Comparison of ENCODE assay signal across 10 cellular contexts in genomic region chr9:33143241-33143642, GRCh38. TPM values are rescaled to one million over a fixed set of nuclear protein-coding genes. Genes with fewer than 3 reads are reported as not detected.
A peak's percentile ranks its signal among the peaks of the same experiment; 100 is the strongest.
DNase-seq lines count a peak whose midpoint lies in the region; ATAC-seq, FAIRE-seq and TF ChIP-seq lines count a peak whose summit lies in the region.
"Had no signal": no experiment of that assay in that cellular context is flagged by ENCODE, and none has a peak within 500 bp of the region (broad histone marks: within the 10 kb centered on the region; RNA-seq: fewer than 3 reads in every experiment).

No MANE protein-coding gene starts in this region.

- peaks cover 9 to 21% of the 10 kb centered on the region in 2 donors for H3K36me3 Mint-ChIP-seq in CD4-positive, alpha-beta memory T cell
- peaks cover 3% of the 10 kb centered on the region for H3K36me3 Mint-ChIP-seq in endodermal cell (ENCODE audit: low read depth)

- 7% methylated on average over 2 of the region's 2 CpGs for WGBS in GM12878 (ENCODE audit: insufficient coverage, insufficient replicate concordance, low lambda C conversion rate, missing lambda C conversion rate)
- 99 to 100% methylated on average over 1 to 2 of the region's 2 CpGs for WGBS in endodermal cell (ENCODE audit: insufficient coverage in 1 of 2, insufficient read length in 1 of 2), 2 experiments

- DNase-seq in CD4-positive, alpha-beta memory T cell, result no peak
- DNase-seq in GM12878 (ENCODE audit: low read depth, low spot score) (no peak), epidermal melanocyte (ENCODE audit: insufficient read length, low spot score) (no peak), endodermal cell (no peak), NCI-H510A treated with DMSO at 0.1 percent for 48 hours (lab: John Stamatoyannopoulos, UW) (no peak)
- DNase-seq: T1000 had no signal

- intact Hi-C loops in CD4-positive, alpha-beta memory T cell (cut with micrococcal nuclease), result no loop called here
- intact Hi-C loops in GM12878 (cut with micrococcal nuclease; ENCODE audit: unreplicated experiment), result loop anchor here (2.0 kb wide), 1 partner anchor 16 kb away; no protein-coding TSS in a partner anchor

- no peaks in the 10 kb centered on the region for H4K20me1 ChIP-seq in GM12878 (ENCODE audit: control insufficient read depth, insufficient read depth)

- POLR2A ChIA-PET in CD4-positive, alpha-beta memory T cell (lab: Charles Lee; ENCODE audit: partially characterized antibody), result interaction anchor here (0.6 to 18.4 kb wide), 6 partner anchors 8 to 119 kb away, joined by 3 to 376 read pairs (median 9); partner anchors contain the start of genes B4GALT1, DNAJA1 and SMU1
- POLR2A ChIA-PET in GM12878 (lab: Charles Lee), result interaction anchor here (0.8 to 6.0 kb wide), 8 partner anchors 9 to 83 kb away, joined by 3 to 73 read pairs (median 8); partner anchors contain the start of gene B4GALT1

- ATAC-seq in HG03108 (IDR thresholded peaks at IDR 0.05; ENCODE audit: unreplicated experiment) (peak; percentile 12), GM12878 (peak; percentile 62), GM21526 (IDR thresholded peaks at IDR 0.05; ENCODE audit: low FRiP score, unreplicated experiment) (no peak)

- no peaks in the 10 kb centered on the region for H3K9me3 ChIP-seq in CD4-positive, alpha-beta memory T cell (ENCODE audit: control insufficient read depth in 1 of 2, low read length in 2 of 2)
- H3K9me3 ChIP-seq in GM12878 (replicated peaks; ENCODE audit: control insufficient read depth, insufficient read depth, low read length) (no peaks in the 10 kb centered on the region), neutrophil (no peaks in the 10 kb centered on the region), endodermal cell (ENCODE audit: control insufficient read depth, low read length) (no peaks in the 10 kb centered on the region)

- peaks cover 59 to 97% (median 81%) of the 10 kb centered on the region in 4 donors for H3K4me1 Mint-ChIP-seq in CD4-positive, alpha-beta memory T cell
- H3K4me1 Mint-ChIP-seq in endodermal cell, result peaks cover 15% of the 10 kb centered on the region

- H3K9ac ChIP-seq in GM12878 (ENCODE audit: control insufficient read depth, insufficient read depth, low read length) (peak overlapping the region; percentile 35; the same call in 1 of the 2 replicates), endodermal cell (ENCODE audit: extremely low read depth, low read length, poor library complexity, severe bottlenecking) (no peak overlapping the region)

- no peak overlapping the region for H2AFZ ChIP-seq in GM12878 (ENCODE audit: control insufficient read depth, low read depth, low read length)

- no peaks in the 10 kb centered on the region for H3K9me3 Mint-ChIP-seq in CD4-positive, alpha-beta memory T cell
- H3K9me3 Mint-ChIP-seq in endodermal cell, result no peaks in the 10 kb centered on the region
- H3K9me3 Mint-ChIP-seq: dendritic cell treated with granulocyte-macrophage colony-stimulating factor and Interleukin-4, amounts not matched to agents 40 ng/mL and 50 ng/mL, for 4 days had no signal

- SMC1A ChIA-PET in GM12878 (lab: Charles Lee; ENCODE audit: uncharacterized antibody, unreplicated experiment), result interaction anchor here (0.6 to 12.9 kb wide), 12 partner anchors 8 to 89 kb away, joined by 3 to 172 read pairs (median 6); partner anchors contain the start of gene B4GALT1

- peak overlapping the region; percentile 86 for H3K4me2 ChIP-seq in GM12878 (ENCODE audit: control insufficient read depth, insufficient read depth)

- no peak for FAIRE-seq in GM12878 (lab: Jason Lieb, UNC)

- H3K36me3 ChIP-seq in CD4-positive, alpha-beta memory T cell (ENCODE audit: insufficient read depth, low read length), result no peaks in the 10 kb centered on the region
- H3K36me3 ChIP-seq in GM12878 (ENCODE audit: control insufficient read depth in 2 of 2, insufficient read depth in 2 of 2, low read length in 1 of 2), result peaks cover 2 to 8% of the 10 kb centered on the region in 2 experiments
- no peaks in the 10 kb centered on the region for H3K36me3 ChIP-seq in neutrophil
- no peaks in the 10 kb centered on the region for H3K36me3 ChIP-seq in endodermal cell (ENCODE audit: control insufficient read depth, insufficient read depth, low read length)

- TF ChIP-seq POLR2A in GM12878 (IDR thresholded peaks at IDR 0.05; ENCODE audit: low read depth, low read length), result no peak

- RAD21 ChIA-PET in GM12878 (lab: Charles Lee; ENCODE audit: unreplicated experiment), result interaction anchor here (1.6 to 5.3 kb wide), 5 partner anchors 9 to 24 kb away, joined by 4 to 46 read pairs (median 10); partner anchors contain the start of gene B4GALT1

- no peak for TF ChIP-seq RAD21 in GM12878 (IDR thresholded peaks at IDR 0.05; ENCODE audit: insufficient read depth, low read depth, low read length)

- in situ Hi-C loops in GM12878 (cut with MboI), result no loop called here

- no peaks in the 10 kb centered on the region for H3K27me3 Mint-ChIP-seq in CD4-positive, alpha-beta memory T cell
- H3K27me3 Mint-ChIP-seq in endodermal cell (ENCODE audit: insufficient read depth), result no peaks in the 10 kb centered on the region
- H3K27me3 Mint-ChIP-seq: dendritic cell treated with granulocyte-macrophage colony-stimulating factor and Interleukin-4, amounts not matched to agents 40 ng/mL and 50 ng/mL, for 4 days had no signal

- 0 out of 4 replicates have a peak, but pooled peaks of 1 of the 2 experiments have one; percentile 36 for TF ChIP-seq EP300 in GM12878 (IDR thresholded peaks at IDR 0.05; ENCODE audit: borderline replicate concordance in 1 of 2, control insufficient read depth in 1 of 2, low read depth in 2 of 2, low read length in 2 of 2)

- BruUV-seq in GM12878 (replicated peaks; lab: Mats Ljungman, UMichigan), result no TSS peak

- peak overlapping the region; percentile 50 to 95 (median 90) for H3K27ac Mint-ChIP-seq in CD4-positive, alpha-beta memory T cell
- no peak overlapping the region for H3K27ac Mint-ChIP-seq in endodermal cell

- CTCF ChIA-PET in CD4-positive, alpha-beta memory T cell (lab: Charles Lee; ENCODE audit: partially characterized antibody), result interaction anchor here (0.8 to 3.3 kb wide), 6 partner anchors 8 to 27 kb away, joined by 3 to 18 read pairs (median 6); partner anchors contain the start of gene B4GALT1
- CTCF ChIA-PET in GM12878 (lab: Yijun Ruan, JAX), result interaction anchor here (1.2 to 7.5 kb wide), 7 partner anchors 13 to 232 kb away, joined by 3 to 58 read pairs (median 4); no protein-coding TSS in a partner anchor

- no peak overlapping the region for H3K27ac ChIP-seq in CD4-positive, alpha-beta memory T cell (ENCODE audit: low read depth, low read length)
- H3K27ac ChIP-seq in GM12878 (ENCODE audit: control insufficient read depth, insufficient read depth), result peak overlapping the region; percentile 85
- H3K27ac ChIP-seq in neutrophil, result peak overlapping the region; percentile 80
- no peak overlapping the region for H3K27ac ChIP-seq in endodermal cell (ENCODE audit: low read depth, low read length)

- H3K79me2 ChIP-seq in GM12878 (ENCODE audit: control insufficient read depth, insufficient read depth, low read length), result peaks cover 94% of the 10 kb centered on the region

- H3K4me3 ChIP-seq in CD4-positive, alpha-beta memory T cell (ENCODE audit: low read length in 2 of 2), result no peak overlapping the region
- H3K4me3 ChIP-seq in GM12878 (no peak overlapping the region), neutrophil (ENCODE audit: low read depth in 1 of 2, low read length in 1 of 2) (no peak overlapping the region), endodermal cell (ENCODE audit: low read length) (no peak overlapping the region)

- H3K4me3 Mint-ChIP-seq in CD4-positive, alpha-beta memory T cell, result peak overlapping the region; percentile 26 to 85 (median 74)
- no peak overlapping the region for H3K4me3 Mint-ChIP-seq in endodermal cell
- H3K4me3 Mint-ChIP-seq: dendritic cell treated with granulocyte-macrophage colony-stimulating factor and Interleukin-4, amounts not matched to agents 40 ng/mL and 50 ng/mL, for 4 days had no signal

- peaks cover 99% of the 10 kb centered on the region for H3K4me1 ChIP-seq in CD4-positive, alpha-beta memory T cell (ENCODE audit: insufficient read depth, low read length)
- H3K4me1 ChIP-seq in GM12878 (ENCODE audit: control insufficient read depth, insufficient read depth, low read length), result peaks cover 92% of the 10 kb centered on the region
- H3K4me1 ChIP-seq in neutrophil (ENCODE audit: control insufficient read depth in 1 of 2, insufficient read depth in 1 of 2, low read depth in 1 of 2, low read length in 1 of 2), result peaks cover 68 to 76% of the 10 kb centered on the region in 2 experiments
- no peaks in the 10 kb centered on the region for H3K4me1 ChIP-seq in endodermal cell (ENCODE audit: control insufficient read depth, insufficient read depth, low read length)

- TF ChIP-seq CTCF in GM12878 (IDR thresholded peaks at IDR 0.05 in 2 of 3, conservative IDR thresholded peaks at IDR 0.05 in 1 of 3; ENCODE audit: control insufficient read depth in 2 of 3, extremely low read depth in 1 of 3, insufficient read depth in 1 of 3, low read depth in 3 of 3, low read length in 3 of 3) (no peak), neutrophil (IDR thresholded peaks at IDR 0.05) (no peak), endodermal cell (conservative IDR thresholded peaks at IDR 0.05) (no peak)

- no peaks in the 10 kb centered on the region for H3K27me3 ChIP-seq in CD4-positive, alpha-beta memory T cell (ENCODE audit: insufficient read depth, low read length)
- no peaks in the 10 kb centered on the region for H3K27me3 ChIP-seq in GM12878 (replicated peaks in 1 of 2; ENCODE audit: control insufficient read depth in 2 of 2, insufficient read depth in 2 of 2, low read length in 1 of 2)
- H3K27me3 ChIP-seq in neutrophil, result no peaks in the 10 kb centered on the region
- no peaks in the 10 kb centered on the region for H3K27me3 ChIP-seq in endodermal cell (ENCODE audit: control insufficient read depth, insufficient read depth, low read length, poor library complexity, severe bottlenecking)

RNA-seq across cellular contexts. Expression of gene B4GALT1, which starts 23.9 kb away (rescaled TPM):
- 10 to 100 TPM; 54.1 to 56.0 TPM for total RNA-seq in CD4-positive, alpha-beta memory T cell
- polyA plus RNA-seq in CD4-positive, alpha-beta memory T cell, result 10 to 100 TPM; 16.6 to 32.0 TPM
- 47.6 and 51.1 TPM in 2 replicates for total RNA-seq in GM12878 (2013; cell fraction: nucleolus; rRNA removed)
- 23.4 and 24.2 TPM in 2 replicates for total RNA-seq in GM12878 (2014; rRNA removed)
- 12.7 and 15.3 TPM in 2 replicates for total RNA-seq in GM12878 (2014; rRNA removed; fragmentation: Illumina TruSeq; extraction: Trizol)
- total RNA-seq in GM12878 (2021), result 77.5 and 79.0 TPM in 2 replicates
- 50.1 TPM for polyA plus RNA-seq in GM12878 (2011; ENCODE audit: low read depth)
- polyA plus RNA-seq in GM12878 (2011; rRNA removed), result 29.6 and 36.5 TPM in 2 replicates
- 36.7 and 49.7 TPM in 2 replicates for polyA plus RNA-seq in GM12878 (2011; cell fraction: cytosol; rRNA removed)
- polyA plus RNA-seq in GM12878 (2011; cell fraction: nucleus; rRNA removed), result 16.8 and 18.8 TPM in 2 replicates
- 58.2 and 65.9 TPM in 2 replicates for polyA plus RNA-seq in GM12878 (2012)
- 66.7 and 68.8 TPM in 2 replicates for polyA plus RNA-seq in GM12878 (2014; fragmentation: Illumina TruSeq; extraction: Trizol)
- 10 to 100 TPM; 22.4 to 23.3 TPM for polyA plus RNA-seq in GM12878 (2014; fragmentation: Nextera tagmentation; extraction: Ambion mirVana)
- polyA plus RNA-seq in GM12878 (2014; rRNA removed), result 42.6 and 45.5 TPM in 2 replicates
- 10 to 100 TPM; 50.2 to 50.8 TPM for polyA plus RNA-seq in GM12878 (2016; fragmentation: Nextera tagmentation; extraction: Ambion mirVana)
- polyA minus RNA-seq in GM12878 (2011; rRNA and poly(A)+ RNA removed), result 48.3 and 58.3 TPM in 2 replicates
- polyA minus RNA-seq in GM12878 (2011; cell fraction: cytosol; rRNA and poly(A)+ RNA removed), result 25.8 and 27.2 TPM in 2 replicates
- 10.3 and 16.8 TPM in 2 replicates for polyA minus RNA-seq in GM12878 (2011; cell fraction: nucleus; rRNA and poly(A)+ RNA removed)
- total RNA-seq in endodermal cell, result 10 to 100 TPM; 62.9 to 92.6 TPM
- 29.4 TPM for polyA plus RNA-seq in endodermal cell (2013, experiment 1 of 2)
- polyA plus RNA-seq in endodermal cell (2013, experiment 2 of 2), result 31.1 TPM

Comparison
In these comparisons a context has a peak if more than half of its experiments do, and no peak if none do; other contexts are left out.
1. H3K27ac ChIP-seq: peak in GM12878 (single experiment) and neutrophil (single experiment); none in CD4-positive, alpha-beta memory T cell (single experiment) and endodermal cell (single experiment).